8 cellular contexts compared by ENCODE assay signal in the genomic region with DNA sequence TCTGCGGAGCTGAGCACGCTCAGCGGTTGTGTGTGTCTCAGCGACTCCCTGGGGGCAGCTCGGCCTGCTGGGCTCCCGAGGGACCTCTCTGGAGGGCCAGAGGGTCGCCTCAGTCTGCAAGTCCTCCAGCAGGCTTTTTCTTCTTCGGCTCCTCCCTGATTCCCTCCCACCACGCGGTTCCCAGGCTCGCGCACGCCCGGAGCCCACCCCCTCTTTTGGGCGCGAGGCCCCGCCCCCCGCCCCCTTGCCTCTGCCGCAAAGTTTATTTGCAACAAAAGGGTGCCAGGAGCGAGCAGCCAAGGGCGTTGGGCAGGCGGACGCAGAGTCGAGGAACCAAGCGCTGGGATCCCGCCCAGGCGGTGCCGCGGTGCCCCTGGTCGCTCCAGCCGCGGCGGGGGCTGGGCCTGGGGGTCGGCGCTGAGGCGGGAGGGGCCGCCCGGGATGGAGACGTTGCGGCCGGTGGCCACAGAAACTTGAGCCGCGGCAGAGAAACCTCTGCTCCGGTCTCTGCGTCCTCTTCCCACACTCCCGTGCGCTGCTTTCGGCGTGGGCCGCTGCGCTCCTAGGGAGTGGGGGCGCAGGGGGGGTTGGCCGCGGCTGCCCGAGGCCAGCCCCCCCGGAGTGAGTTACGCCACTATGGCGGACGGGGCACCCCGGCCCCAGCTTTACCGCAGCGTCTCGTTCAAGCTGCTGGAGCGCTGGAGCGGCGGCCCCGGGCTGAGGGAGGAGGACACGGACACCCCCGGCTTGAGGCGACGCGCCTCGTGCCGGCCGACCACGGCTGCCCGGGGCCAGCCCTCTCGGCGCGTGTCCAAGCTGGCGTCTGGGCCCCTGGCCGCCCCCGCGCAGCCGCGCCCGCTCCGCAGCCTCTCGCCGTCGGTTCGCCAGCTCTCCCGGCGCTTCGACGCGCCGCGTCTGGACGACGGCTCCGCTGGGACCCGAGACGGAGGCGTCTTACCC. TPM values are rescaled to one million over a fixed set of nuclear protein-coding genes. Genes with fewer than 3 reads are reported as not detected.
DNase-seq lines count a peak whose midpoint lies in the region; ATAC-seq and TF ChIP-seq lines count a peak whose summit lies in the region.

A gene with protein sequence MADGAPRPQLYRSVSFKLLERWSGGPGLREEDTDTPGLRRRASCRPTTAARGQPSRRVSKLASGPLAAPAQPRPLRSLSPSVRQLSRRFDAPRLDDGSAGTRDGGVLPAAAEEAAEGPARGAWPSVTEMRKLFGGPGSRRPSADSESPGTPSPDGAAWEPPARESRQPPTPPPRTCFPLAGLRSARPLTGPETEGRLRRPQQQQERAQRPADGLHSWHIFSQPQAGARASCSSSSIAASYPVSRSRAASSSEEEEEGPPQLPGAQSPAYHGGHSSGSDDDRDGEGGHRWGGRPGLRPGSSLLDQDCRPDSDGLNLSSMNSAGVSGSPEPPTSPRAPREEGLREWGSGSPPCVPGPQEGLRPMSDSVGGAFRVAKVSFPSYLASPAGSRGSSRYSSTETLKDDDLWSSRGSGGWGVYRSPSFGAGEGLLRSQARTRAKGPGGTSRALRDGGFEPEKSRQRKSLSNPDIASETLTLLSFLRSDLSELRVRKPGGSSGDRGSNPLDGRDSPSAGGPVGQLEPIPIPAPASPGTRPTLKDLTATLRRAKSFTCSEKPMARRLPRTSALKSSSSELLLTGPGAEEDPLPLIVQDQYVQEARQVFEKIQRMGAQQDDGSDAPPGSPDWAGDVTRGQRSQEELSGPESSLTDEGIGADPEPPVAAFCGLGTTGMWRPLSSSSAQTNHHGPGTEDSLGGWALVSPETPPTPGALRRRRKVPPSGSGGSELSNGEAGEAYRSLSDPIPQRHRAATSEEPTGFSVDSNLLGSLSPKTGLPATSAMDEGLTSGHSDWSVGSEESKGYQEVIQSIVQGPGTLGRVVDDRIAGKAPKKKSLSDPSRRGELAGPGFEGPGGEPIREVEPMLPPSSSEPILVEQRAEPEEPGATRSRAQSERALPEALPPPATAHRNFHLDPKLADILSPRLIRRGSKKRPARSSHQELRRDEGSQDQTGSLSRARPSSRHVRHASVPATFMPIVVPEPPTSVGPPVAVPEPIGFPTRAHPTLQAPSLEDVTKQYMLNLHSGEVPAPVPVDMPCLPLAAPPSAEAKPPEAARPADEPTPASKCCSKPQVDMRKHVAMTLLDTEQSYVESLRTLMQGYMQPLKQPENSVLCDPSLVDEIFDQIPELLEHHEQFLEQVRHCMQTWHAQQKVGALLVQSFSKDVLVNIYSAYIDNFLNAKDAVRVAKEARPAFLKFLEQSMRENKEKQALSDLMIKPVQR (N-terminal part only) (plus strand): TSS at position 274 of the 960 bp plus-strand sequence. CDS start 363 bp downstream, at position 637.

- H4K20me1 ChIP-seq in fibroblast of lung (ENCODE audit: control insufficient read depth, extremely low read depth, insufficient read depth, low read length), result no peaks in the 10 kb centered on the region

- peaks cover 13% of the 10 kb centered on the region for H3K36me3 ChIP-seq in fibroblast of lung (ENCODE audit: control insufficient read depth, insufficient read depth, low read length)

- H3K27ac ChIP-seq in fibroblast of lung (ENCODE audit: insufficient read depth, low read length) (peak within 1 kb of the TSS; percentile 95), substantia nigra (ENCODE audit: low read depth, low read length, poor library complexity, severe bottlenecking) (no peak within 1 kb of the TSS)

- no peak for TF ChIP-seq CTCF in fibroblast of lung (conservative IDR thresholded peaks at IDR 0.05 in 1 of 2, IDR thresholded peaks at IDR 0.05 in 1 of 2; ENCODE audit: low read depth in 1 of 2, low read length in 2 of 2)

- peaks cover 12% of the 10 kb centered on the region for H3K4me1 ChIP-seq in fibroblast of lung (ENCODE audit: control insufficient read depth, extremely low read depth, insufficient read depth, low read length)

- no peaks in the 10 kb centered on the region for H3K27me3 ChIP-seq in fibroblast of lung (ENCODE audit: control insufficient read depth, insufficient read depth, low read length)

- peaks cover 40% of the 10 kb centered on the region for H3K79me2 ChIP-seq in fibroblast of lung (ENCODE audit: control insufficient read depth, insufficient read depth, low read length)

- no peaks in the 10 kb centered on the region for H3K9me3 ChIP-seq in fibroblast of lung (ENCODE audit: control insufficient read depth, insufficient read depth, low read depth, low read length)

- H2AFZ ChIP-seq in fibroblast of lung (ENCODE audit: low read length), result peak within 1 kb of the TSS; percentile 91

- peak; percentile 63 for DNase-seq in Ammon's horn (ENCODE audit: low spot score)
- peak; percentile 93 for DNase-seq in NCI-H748 (lab: John Stamatoyannopoulos, UW; ENCODE audit: unreplicated experiment)
- peak; percentile 18 for DNase-seq in activated effector memory CD4-positive, alpha-beta T cell treated with Interleukin-2 at 50 U/mL for 16 hours
- peak; percentile 83 to 85 for DNase-seq in fibroblast of lung (ENCODE audit: low read depth in 2 of 2)
- peak; percentile 84 for DNase-seq in myocyte (ENCODE audit: low read depth)
- peak in 31 of 49 donors; percentile 34 to 81 (median 61) for DNase-seq in substantia nigra (lab: John Stamatoyannopoulos, UW)

- H3K4me2 ChIP-seq in fibroblast of lung (ENCODE audit: extremely low read depth, insufficient read depth, low read length), result peak within 1 kb of the TSS; percentile 100

- peak within 1 kb of the TSS; percentile 87 for H3K9ac ChIP-seq in fibroblast of lung (ENCODE audit: insufficient read depth, low read length)

- ATAC-seq in GM19025 (IDR thresholded peaks at IDR 0.05; ENCODE audit: low read depth, unreplicated experiment), result peak; percentile 26
- peak; percentile 28 for ATAC-seq in HG03196 (IDR thresholded peaks at IDR 0.05; ENCODE audit: unreplicated experiment)

- H3K4me3 ChIP-seq in fibroblast of lung (replicated peaks in 1 of 4; ENCODE audit: control extremely low read depth in 1 of 4, insufficient read depth in 1 of 4, low read depth in 3 of 4, low read length in 4 of 4), result peak within 1 kb of the TSS; percentile 57 to 85 (median 76)

RNA-seq across cellular contexts. Expression of the gene that starts here (rescaled TPM):
- total RNA-seq in fibroblast of lung, result 28.2 and 42.8 TPM in 2 replicates
- 26.5 and 43.1 TPM in 2 replicates for polyA plus RNA-seq in fibroblast of lung
- polyA plus RNA-seq in fibroblast of lung (2012), result 41.8 and 65.2 TPM in 2 replicates
- 98.5 and 157 TPM in 2 replicates for polyA minus RNA-seq in fibroblast of lung (ENCODE audit: low replicate concordance)
- total RNA-seq in myocyte, result 38.0 and 38.4 TPM in 2 replicates
- 59.1 TPM for polyA plus RNA-seq in myocyte (2012)

Comparison
In these comparisons a context has a peak if more than half of its experiments do, and no peak if none do; other contexts are left out.
1. DNase-seq: peak in every context shown above with its lines; median percentile 93 in NCI-H748; 84 in fibroblast of lung; 84 in myocyte; 63 in Ammon's horn; 61 in substantia nigra; 18 in activated effector memory CD4-positive, alpha-beta T cell treated with Interleukin-2 at 50 U/mL for 16 hours.